In the genomic region with DNA sequence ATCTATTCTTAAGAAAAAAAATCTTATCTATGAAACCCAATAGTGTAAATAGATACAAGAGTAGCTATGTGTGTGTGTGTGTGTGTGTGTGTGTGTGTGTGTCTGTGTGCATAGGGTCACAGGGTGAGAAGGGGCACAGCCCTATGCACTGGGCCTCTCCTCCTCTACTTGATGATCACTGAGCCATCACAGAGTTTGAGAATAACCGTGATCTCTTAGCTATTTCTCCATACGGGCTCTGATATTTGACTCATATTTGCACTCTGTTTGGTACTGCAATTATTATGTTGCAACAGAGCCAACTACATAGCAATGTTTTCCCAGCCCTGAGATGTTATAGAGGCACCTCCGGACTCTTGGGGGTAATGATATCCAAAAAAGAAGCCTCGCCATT, we compare ENCODE assay signal across 1 cellular context.
TF ChIP-seq lines count a peak whose summit lies in the region.

No MANE protein-coding gene starts in this region.

TF ChIP-seq in IMR-90, 13 proteins besides CTCF, POLR2A, EP300 and RAD21:
- TF ChIP-seq CHD1 (IDR thresholded peaks at IDR 0.05; ENCODE audit: low read depth, low read length) (no peak), CEBPB (IDR thresholded peaks at IDR 0.05; ENCODE audit: low read depth, low read length) (peak; percentile 79)
TF ChIP-seq in IMR-90: peak in this region for 1.
